Comparison of ENCODE assay signal across 1 cellular context in genomic region chr13:23372264-23372905, GRCh38.
TF ChIP-seq lines count a peak whose summit lies in the region.

No MANE protein-coding gene starts in this region.

TF ChIP-seq in WTC11, 78 proteins besides CTCF, POLR2A, EP300 and RAD21 (continued from another document):
- TF ChIP-seq, protein P1, sequence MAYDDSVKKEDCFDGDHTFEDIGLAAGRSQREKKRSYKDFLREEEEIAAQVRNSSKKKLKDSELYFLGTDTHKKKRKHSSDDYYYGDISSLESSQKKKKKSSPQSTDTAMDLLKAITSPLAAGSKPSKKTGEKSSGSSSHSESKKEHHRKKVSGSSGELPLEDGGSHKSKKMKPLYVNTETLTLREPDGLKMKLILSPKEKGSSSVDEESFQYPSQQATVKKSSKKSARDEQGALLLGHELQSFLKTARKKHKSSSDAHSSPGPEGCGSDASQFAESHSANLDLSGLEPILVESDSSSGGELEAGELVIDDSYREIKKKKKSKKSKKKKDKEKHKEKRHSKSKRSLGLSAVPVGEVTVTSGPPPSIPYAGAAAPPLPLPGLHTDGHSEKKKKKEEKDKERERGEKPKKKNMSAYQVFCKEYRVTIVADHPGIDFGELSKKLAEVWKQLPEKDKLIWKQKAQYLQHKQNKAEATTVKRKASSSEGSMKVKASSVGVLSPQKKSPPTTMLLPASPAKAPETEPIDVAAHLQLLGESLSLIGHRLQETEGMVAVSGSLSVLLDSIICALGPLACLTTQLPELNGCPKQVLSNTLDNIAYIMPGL (CRISPR knock-in tag; IDR thresholded peaks at IDR 0.05): no peak
- TF ChIP-seq ZBTB43 (CRISPR knock-in tag; IDR thresholded peaks at IDR 0.05) (no peak), GABPB1 (CRISPR knock-in tag; IDR thresholded peaks at IDR 0.05) (no peak), GRHL2 (CRISPR knock-in tag; IDR thresholded peaks at IDR 0.05; ENCODE audit: insufficient replicate concordance, severe bottlenecking) (no peak), PRRX2 (CRISPR knock-in tag; IDR thresholded peaks at IDR 0.05) (no peak), GTF2I (CRISPR knock-in tag; conservative IDR thresholded peaks at IDR 0.05) (no peak)
- TF ChIP-seq, protein P2, sequence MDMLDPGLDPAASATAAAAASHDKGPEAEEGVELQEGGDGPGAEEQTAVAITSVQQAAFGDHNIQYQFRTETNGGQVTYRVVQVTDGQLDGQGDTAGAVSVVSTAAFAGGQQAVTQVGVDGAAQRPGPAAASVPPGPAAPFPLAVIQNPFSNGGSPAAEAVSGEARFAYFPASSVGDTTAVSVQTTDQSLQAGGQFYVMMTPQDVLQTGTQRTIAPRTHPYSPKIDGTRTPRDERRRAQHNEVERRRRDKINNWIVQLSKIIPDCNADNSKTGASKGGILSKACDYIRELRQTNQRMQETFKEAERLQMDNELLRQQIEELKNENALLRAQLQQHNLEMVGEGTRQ (CRISPR knock-in tag; IDR thresholded peaks at IDR 0.05): no peak
- TF ChIP-seq, protein P3, sequence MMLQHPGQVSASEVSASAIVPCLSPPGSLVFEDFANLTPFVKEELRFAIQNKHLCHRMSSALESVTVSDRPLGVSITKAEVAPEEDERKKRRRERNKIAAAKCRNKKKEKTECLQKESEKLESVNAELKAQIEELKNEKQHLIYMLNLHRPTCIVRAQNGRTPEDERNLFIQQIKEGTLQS (CRISPR knock-in tag; conservative IDR thresholded peaks at IDR 0.05): no peak
